In genomic region chr7:29017666-29018065, GRCh38 we compare ENCODE assay signal across 18 cellular contexts.
DNase-seq lines count a peak whose midpoint lies in the region; TF ChIP-seq lines count a peak whose summit lies in the region.
"Had no signal": no experiment of that assay in that cellular context is flagged by ENCODE, and none has a peak within 500 bp of the region (broad histone marks: within the 10 kb centered on the region; RNA-seq: fewer than 3 reads in every experiment).

No MANE protein-coding gene starts in this region.

- H3K36me3 ChIP-seq in HEK293 (ENCODE audit: control insufficient read depth in 2 of 2, insufficient read depth in 1 of 2, low read length in 2 of 2): no peaks in the 10 kb centered on the region
- H3K36me3 ChIP-seq: lower lobe of right lung had no signal

- DNase-seq in DMS 273 treated with DMSO at 0.1 percent for 48 hours (lab: John Stamatoyannopoulos, UW) (peak; percentile 56), NCI-H345 (lab: John Stamatoyannopoulos, UW) (peak; percentile 89), fibroblast of pulmonary artery (ENCODE audit: low read depth) (peak; percentile 50), NCI-H1694 (lab: John Stamatoyannopoulos, UW) (no peak), NOMO-1 (lab: John Stamatoyannopoulos, UW; ENCODE audit: unreplicated experiment in 2 of 2) (no peak), SHP77 treated with DMSO at 0.1 percent for 48 hours (lab: John Stamatoyannopoulos, UW) (no peak), MV-4-11 (lab: John Stamatoyannopoulos, UW) (no peak)
- DNase-seq: activated T-cell treated with anti-CD3 and anti-CD28 coated beads for 4 hours; GF-D8; hypothalamus; lower lobe of right lung; NCI-H1930; PC-9; small intestine; stimulated activated naive CD8-positive, alpha-beta T cell treated with anti-CD3 and anti-CD28 coated beads, Interleukin-15, amount 100 ng/mL, for 72 hours; T-helper 1 cell had no signal

- CTCF ChIA-PET in HEK293 (lab: Yijun Ruan, JAX): interaction anchor here (0.9 to 1.1 kb wide), 2 partner anchors 10 to 61 kb away, joined by 3 to 5 read pairs; no protein-coding TSS in a partner anchor

- POLR2A ChIA-PET in HEK293 (lab: Yijun Ruan, JAX): no interaction called here

- no peaks in the 10 kb centered on the region for H3K9me3 ChIP-seq in HEK293 (ENCODE audit: control insufficient read depth, insufficient read depth, low read depth, low read length)
- H3K9me3 ChIP-seq: lower lobe of right lung had no signal

- H3K4me1 ChIP-seq in HEK293 (ENCODE audit: control insufficient read depth, insufficient read depth, low read length): 0 out of 2 replicates have a peak, but pooled peaks cover 4% of the 10 kb centered on the region
- H3K4me1 ChIP-seq: lower lobe of right lung had no signal

- no peak overlapping the region for H3K27ac ChIP-seq in HEK293 (ENCODE audit: extremely low read depth, low read depth, low read length)
- H3K27ac ChIP-seq: lower lobe of right lung, PC-9 had no signal

- H3K4me3 ChIP-seq in HEK293 (ENCODE audit: low read depth, low read length): no peak overlapping the region
- no peak overlapping the region for H3K4me3 ChIP-seq in fibroblast of pulmonary artery (replicated peaks; ENCODE audit: low read depth, low read length)
- H3K4me3 ChIP-seq: GM23338, lower lobe of right lung, PC-9 had no signal

- TF ChIP-seq CTCF in HEK293 (tag by site-specific recombination; IDR thresholded peaks at IDR 0.05) (no peak), fibroblast of pulmonary artery (IDR thresholded peaks at IDR 0.05; ENCODE audit: low read length, missing control alignments) (no peak)

TF ChIP-seq in HEK293, 187 proteins besides CTCF, POLR2A, EP300 and RAD21:
- no peak for TF ChIP-seq GLI2 (tag by site-specific recombination; IDR thresholded peaks at IDR 0.05; ENCODE audit: borderline replicate concordance, low read depth)
- TF ChIP-seq PRDM1 (tag by site-specific recombination; IDR thresholded peaks at IDR 0.05): no peak
- no peak for TF ChIP-seq ZNF777 (tag by site-specific recombination; IDR thresholded peaks at IDR 0.05; ENCODE audit: borderline replicate concordance)
- TF ChIP-seq, protein P1, sequence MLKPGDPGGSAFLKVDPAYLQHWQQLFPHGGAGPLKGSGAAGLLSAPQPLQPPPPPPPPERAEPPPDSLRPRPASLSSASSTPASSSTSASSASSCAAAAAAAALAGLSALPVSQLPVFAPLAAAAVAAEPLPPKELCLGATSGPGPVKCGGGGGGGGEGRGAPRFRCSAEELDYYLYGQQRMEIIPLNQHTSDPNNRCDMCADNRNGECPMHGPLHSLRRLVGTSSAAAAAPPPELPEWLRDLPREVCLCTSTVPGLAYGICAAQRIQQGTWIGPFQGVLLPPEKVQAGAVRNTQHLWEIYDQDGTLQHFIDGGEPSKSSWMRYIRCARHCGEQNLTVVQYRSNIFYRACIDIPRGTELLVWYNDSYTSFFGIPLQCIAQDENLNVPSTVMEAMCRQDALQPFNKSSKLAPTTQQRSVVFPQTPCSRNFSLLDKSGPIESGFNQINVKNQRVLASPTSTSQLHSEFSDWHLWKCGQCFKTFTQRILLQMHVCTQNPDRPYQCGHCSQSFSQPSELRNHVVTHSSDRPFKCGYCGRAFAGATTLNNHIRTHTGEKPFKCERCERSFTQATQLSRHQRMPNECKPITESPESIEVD (tag by site-specific recombination; IDR thresholded peaks at IDR 0.05): peak; percentile 59
- no peak for TF ChIP-seq MEIS1 (CRISPR knock-in tag; IDR thresholded peaks at IDR 0.05; ENCODE audit: borderline replicate concordance)
- TF ChIP-seq ZNF23 (tag by site-specific recombination; IDR thresholded peaks at IDR 0.05; ENCODE audit: borderline replicate concordance): no peak
- TF ChIP-seq ZBTB17 (tag by site-specific recombination; IDR thresholded peaks at IDR 0.05): no peak

Comparison
In these comparisons a context has a peak if more than half of its experiments do, and no peak if none do; other contexts are left out.
1. DNase-seq: peak in DMS 273 treated with DMSO at 0.1 percent for 48 hours (single experiment), NCI-H345 (single experiment) and fibroblast of pulmonary artery (single experiment); none in NCI-H1694 (single experiment), NOMO-1 (0 of 2), SHP77 treated with DMSO at 0.1 percent for 48 hours (single experiment) and MV-4-11 (single experiment).